Comparison of ENCODE assay signal across 16 cellular contexts in genomic region chr14:95134304-95134933, GRCh38. TPM values are rescaled to one million over a fixed set of nuclear protein-coding genes. Genes with fewer than 3 reads are reported as not detected.
DNase-seq lines count a peak whose midpoint lies in the region; ATAC-seq and TF ChIP-seq lines count a peak whose summit lies in the region.
"Had no signal": no experiment of that assay in that cellular context is flagged by ENCODE, and none has a peak within 500 bp of the region (broad histone marks: within the 10 kb centered on the region; RNA-seq: fewer than 3 reads in every experiment).

No MANE protein-coding gene starts in this region.

- H3K27me3 Mint-ChIP-seq in endodermal cell (ENCODE audit: insufficient read depth), result no peaks in the 10 kb centered on the region
- H3K27me3 Mint-ChIP-seq: memory B cell; stimulated activated naive CD8-positive, alpha-beta T cell treated with anti-CD3 and anti-CD28 coated beads, Interleukin-15, Interleukin-2, amounts not matched to agents 100 ng/mL and 50 ng/mL, for 24 hours had no signal

- H3K4me1 ChIP-seq in duodenal mucosa (ENCODE audit: control insufficient read depth in 1 of 2, insufficient read depth in 2 of 2, low read length in 2 of 2), result peaks cover 0 to 2% of the 10 kb centered on the region in 2 donors
- H3K4me1 ChIP-seq in endodermal cell (ENCODE audit: control insufficient read depth, insufficient read depth, low read length), result peaks cover 3% of the 10 kb centered on the region

- H3K9me3 ChIP-seq in duodenal mucosa (ENCODE audit: control insufficient read depth in 1 of 2, low read length in 2 of 2) (no peaks in the 10 kb centered on the region), endodermal cell (ENCODE audit: control insufficient read depth, low read length) (no peaks in the 10 kb centered on the region)

- no peak overlapping the region for H3K9ac ChIP-seq in duodenal mucosa (ENCODE audit: low read depth in 1 of 2, low read length in 2 of 2)
- H3K9ac ChIP-seq in endodermal cell (ENCODE audit: extremely low read depth, low read length, poor library complexity, severe bottlenecking), result no peak overlapping the region

- 78 to 94% methylated on average over 7 to 8 of the region's 8 CpGs for WGBS in endodermal cell (ENCODE audit: insufficient coverage in 1 of 2, insufficient read length in 1 of 2), 2 experiments

- no peak for TF ChIP-seq CTCF in endodermal cell (conservative IDR thresholded peaks at IDR 0.05)

- H3K36me3 ChIP-seq in duodenal mucosa (ENCODE audit: control insufficient read depth in 1 of 2, insufficient read depth in 2 of 2, low read length in 2 of 2) (peaks cover 9 to 16% of the 10 kb centered on the region in 2 donors), endodermal cell (ENCODE audit: control insufficient read depth, insufficient read depth, low read length) (peaks cover 56% of the 10 kb centered on the region)

- H3K36me3 Mint-ChIP-seq in endodermal cell (ENCODE audit: low read depth), result peaks cover 26% of the 10 kb centered on the region

- no peak overlapping the region for H3K27ac Mint-ChIP-seq in endodermal cell
- H3K27ac Mint-ChIP-seq: memory B cell; stimulated activated naive CD8-positive, alpha-beta T cell treated with anti-CD3 and anti-CD28 coated beads, Interleukin-15, Interleukin-2, amounts not matched to agents 100 ng/mL and 50 ng/mL, for 24 hours had no signal

- H3K27me3 ChIP-seq in duodenal mucosa (ENCODE audit: control insufficient read depth in 1 of 2, insufficient read depth in 2 of 2, low read length in 2 of 2), result no peaks in the 10 kb centered on the region
- H3K27me3 ChIP-seq in endodermal cell (ENCODE audit: control insufficient read depth, insufficient read depth, low read length, poor library complexity, severe bottlenecking), result no peaks in the 10 kb centered on the region

- no peaks in the 10 kb centered on the region for H3K9me3 Mint-ChIP-seq in endodermal cell
- H3K9me3 Mint-ChIP-seq: stimulated activated naive CD8-positive, alpha-beta T cell treated with anti-CD3 and anti-CD28 coated beads, Interleukin-15, Interleukin-2, amounts not matched to agents 100 ng/mL and 50 ng/mL, for 24 hours had no signal

- DNase-seq in renal cortical epithelial cell (ENCODE audit: low read depth) (peak; percentile 80), endodermal cell (no peak), T-helper 1 cell (no peak)
- DNase-seq: activated CD4-positive, CD25-positive, alpha-beta regulatory T cell treated with anti-CD3 and anti-CD28 coated beads, Interleukin-2, amount 50 U/mL, for 72 hours; activated naive CD4-positive, alpha-beta T cell treated with Interleukin-2 at 50 U/mL for 16 hours; effector CD4-positive, alpha-beta T cell; H7; hippocampal formation; NCI-H1930; stimulated activated CD4-positive, alpha-beta T cell treated with anti-CD3 and anti-CD28 coated beads, Interleukin-4, amount 100 ng/mL, for 24 hours had no signal

- no peak overlapping the region for H3K4me3 Mint-ChIP-seq in endodermal cell
- H3K4me3 Mint-ChIP-seq: memory B cell; stimulated activated naive CD8-positive, alpha-beta T cell treated with anti-CD3 and anti-CD28 coated beads, Interleukin-15, Interleukin-2, amounts not matched to agents 100 ng/mL and 50 ng/mL, for 24 hours had no signal

- H3K4me1 Mint-ChIP-seq in endodermal cell, result peaks cover 21% of the 10 kb centered on the region

- H3K27ac ChIP-seq in duodenal mucosa (ENCODE audit: low read depth, low read length) (peak overlapping the region; percentile 22), endodermal cell (ENCODE audit: low read depth, low read length) (no peak overlapping the region)

- ATAC-seq in GM18907 (IDR thresholded peaks at IDR 0.05; ENCODE audit: unreplicated experiment) (peak; percentile 66), HG03095 (IDR thresholded peaks at IDR 0.05; ENCODE audit: unreplicated experiment) (peak; percentile 52), GM18519 (IDR thresholded peaks at IDR 0.05; ENCODE audit: low FRiP score, unreplicated experiment) (no peak)

- H3K4me3 ChIP-seq in duodenal mucosa (ENCODE audit: low read depth in 1 of 2, low read length in 2 of 2), result no peak overlapping the region
- H3K4me3 ChIP-seq in endodermal cell (ENCODE audit: low read length), result no peak overlapping the region

RNA-seq across cellular contexts. Expression of gene DICER1, which starts 22.9 kb away (rescaled TPM):
- total RNA-seq in renal cortical epithelial cell (39.9 and 74.6 TPM in 2 replicates), endodermal cell (10 to 100 TPM; 66.1 to 69.2 TPM)
- 53.6 TPM for polyA plus RNA-seq in endodermal cell (2013, experiment 1 of 2)
- polyA plus RNA-seq in endodermal cell (2013, experiment 2 of 2), result 53.5 TPM
